In genomic region chr10:48792687-48793096, GRCh38 we compare ENCODE assay signal across 12 cellular contexts.
A peak's percentile ranks its signal among the peaks of the same experiment; 100 is the strongest.
DNase-seq lines count a peak whose midpoint lies in the region; ATAC-seq, FAIRE-seq and TF ChIP-seq lines count a peak whose summit lies in the region.
"Had no signal": no experiment of that assay in that cellular context is flagged by ENCODE, and none has a peak within 500 bp of the region (broad histone marks: within the 10 kb centered on the region; RNA-seq: fewer than 3 reads in every experiment).

No MANE protein-coding gene starts in this region.

- no peaks in the 10 kb centered on the region for H3K79me2 ChIP-seq in K562 (ENCODE audit: control insufficient read depth, insufficient read depth, low read length)

- WGBS in K562 (ENCODE audit: insufficient coverage, low coverage, missing lambda C conversion rate), result 3% methylated on average over 4 of the region's 4 CpGs

- no TSS peak for BruUV-seq in K562 (replicated peaks; lab: Mats Ljungman, UMichigan)

- H3K4me1 Mint-ChIP-seq in CD4-positive, CD25-positive, alpha-beta regulatory T cell, result peaks cover 0 to 4% (median 0%) of the 10 kb centered on the region in 4 donors
- H3K4me1 Mint-ChIP-seq in nephron progenitor cell, result no peaks in the 10 kb centered on the region
- H3K4me1 Mint-ChIP-seq: central memory CD8-positive, alpha-beta T cell had no signal

- TF ChIP-seq CTCF in K562 (IDR thresholded peaks at IDR 0.05 in 2 of 3, conservative IDR thresholded peaks at IDR 0.05 in 1 of 3; ENCODE audit: insufficient read depth in 2 of 3, low read depth in 1 of 3, low read length in 3 of 3), result no peak
- no peak for TF ChIP-seq CTCF in nephron progenitor cell (IDR thresholded peaks at IDR 0.05)

- intact Hi-C loops in K562 (cut with micrococcal nuclease), result no loop called here

- TF ChIP-seq RAD21 in K562 (CRISPR knock-in tag; conservative IDR thresholded peaks at IDR 0.05 in 1 of 2, IDR thresholded peaks at IDR 0.05 in 1 of 2), result no peak

- no peak overlapping the region for H3K4me3 ChIP-seq in CD4-positive, CD25-positive, alpha-beta regulatory T cell (ENCODE audit: low read depth, low read length)
- H3K4me3 ChIP-seq in K562, result no peak overlapping the region
- H3K4me3 ChIP-seq: mucosa of descending colon had no signal

- H3K36me3 Mint-ChIP-seq in CD4-positive, CD25-positive, alpha-beta regulatory T cell, result no peaks in the 10 kb centered on the region
- no peaks in the 10 kb centered on the region for H3K36me3 Mint-ChIP-seq in nephron progenitor cell (ENCODE audit: low read depth)

- H3K9me3 Mint-ChIP-seq in CD4-positive, CD25-positive, alpha-beta regulatory T cell, result peaks cover 0 to 5% (median 0%) of the 10 kb centered on the region in 7 donors
- no peaks in the 10 kb centered on the region for H3K9me3 Mint-ChIP-seq in nephron progenitor cell
- H3K9me3 Mint-ChIP-seq: central memory CD8-positive, alpha-beta T cell; stimulated activated naive CD8-positive, alpha-beta T cell treated with anti-CD3 and anti-CD28 coated beads, Interleukin-15, Interleukin-2, amounts not matched to agents 100 ng/mL and 50 ng/mL, for 24 hours had no signal

- peak; percentile 8 to 45 for ATAC-seq in CD4-positive, CD25-positive, alpha-beta regulatory T cell (ENCODE audit: low read depth in 2 of 2)
- ATAC-seq in K562 (no peak), left lobe of liver (no peak), GM19395 (IDR thresholded peaks at IDR 0.05; ENCODE audit: unreplicated experiment) (no peak), HG02981 (IDR thresholded peaks at IDR 0.05; ENCODE audit: unreplicated experiment) (no peak)
- ATAC-seq: mucosa of descending colon had no signal

- no peak overlapping the region for H3K4me2 ChIP-seq in K562 (ENCODE audit: insufficient read depth, low read length)

- no peaks in the 10 kb centered on the region for H4K20me1 ChIP-seq in K562 (replicated peaks; ENCODE audit: control insufficient read depth, insufficient read depth, low read length)

- H3K27ac ChIP-seq in CD4-positive, CD25-positive, alpha-beta regulatory T cell (ENCODE audit: insufficient read depth, low read length, poor library complexity, severe bottlenecking), result no peak overlapping the region
- H3K27ac ChIP-seq in K562 (ENCODE audit: extremely low read depth, low read depth, low read length), result no peak overlapping the region

- TF ChIP-seq EP300 in K562 (IDR thresholded peaks at IDR 0.05; ENCODE audit: low read length), result no peak

- DNase-seq in CD4-positive, CD25-positive, alpha-beta regulatory T cell, result peak in 1 of 3 donors; percentile 88
- peak; percentile 54 for DNase-seq in HT1080 (ENCODE audit: low read depth)
- DNase-seq in K562 (ENCODE audit: extremely low read depth in 1 of 4, low spot score in 3 of 4), result no peak
- peak; percentile 8 for DNase-seq in left lobe of liver (ENCODE audit: low spot score)
- no peak for DNase-seq in nephron progenitor cell
- no peak for DNase-seq in cerebellar cortex (ENCODE audit: low spot score)
- DNase-seq: NCI-H774 had no signal

- H3K4me1 ChIP-seq in CD4-positive, CD25-positive, alpha-beta regulatory T cell (ENCODE audit: control insufficient read depth, insufficient read depth, low read length, poor library complexity, severe bottlenecking), result no peaks in the 10 kb centered on the region
- no peaks in the 10 kb centered on the region; a peak in 1 of 5 replicates for H3K4me1 ChIP-seq in K562 (replicated peaks in 1 of 2; ENCODE audit: control insufficient read depth in 2 of 2, insufficient read depth in 2 of 2, low read length in 2 of 2)

- in situ Hi-C loops in K562 (cut with MboI), result no loop called here

- no peak for FAIRE-seq in K562 (lab: Jason Lieb, UNC)

- no peaks in the 10 kb centered on the region for H3K9me3 ChIP-seq in CD4-positive, CD25-positive, alpha-beta regulatory T cell (ENCODE audit: control insufficient read depth in 2 of 2, low read length in 2 of 2)
- H3K9me3 ChIP-seq in K562 (replicated peaks; ENCODE audit: control insufficient read depth, insufficient read depth, low read depth, low read length), result no peaks in the 10 kb centered on the region
- H3K9me3 ChIP-seq: mucosa of descending colon had no signal

- POLR2A ChIA-PET in K562 (lab: Yijun Ruan, JAX), result interaction anchor here (1.0 kb wide), 1 partner anchor 30 kb away, joined by 3 read pairs; no protein-coding TSS in a partner anchor

- TF ChIP-seq POLR2A in K562 (conservative IDR thresholded peaks at IDR 0.05), result no peak

- H3K36me3 ChIP-seq in CD4-positive, CD25-positive, alpha-beta regulatory T cell (ENCODE audit: control insufficient read depth, insufficient read depth, low read length), result no peaks in the 10 kb centered on the region
- H3K36me3 ChIP-seq in K562 (ENCODE audit: control insufficient read depth, insufficient read depth, low read length), result no peaks in the 10 kb centered on the region

- no peak overlapping the region for H3K9ac ChIP-seq in K562 (ENCODE audit: insufficient read depth in 1 of 2, low read depth in 2 of 2, low read length in 2 of 2)

- no peaks in the 10 kb centered on the region for H3K27me3 Mint-ChIP-seq in CD4-positive, CD25-positive, alpha-beta regulatory T cell
- H3K27me3 Mint-ChIP-seq in nephron progenitor cell (ENCODE audit: low read depth, poor library complexity), result peaks cover 30% of the 10 kb centered on the region

- no peak overlapping the region for H2AFZ ChIP-seq in K562 (ENCODE audit: low read depth, low read length)

- CTCF ChIA-PET in K562 (lab: Yijun Ruan, JAX; ENCODE audit: low intra/inter-chr PET ratio), result interaction anchor here (0.7 kb wide), 1 partner anchor 11 kb away, joined by 3 read pairs; no protein-coding TSS in a partner anchor

- no peak overlapping the region for H3K4me3 Mint-ChIP-seq in CD4-positive, CD25-positive, alpha-beta regulatory T cell
- H3K4me3 Mint-ChIP-seq in nephron progenitor cell, result no peak overlapping the region
- H3K4me3 Mint-ChIP-seq: central memory CD8-positive, alpha-beta T cell; stimulated activated naive CD8-positive, alpha-beta T cell treated with anti-CD3 and anti-CD28 coated beads, Interleukin-15, Interleukin-2, amounts not matched to agents 100 ng/mL and 50 ng/mL, for 24 hours had no signal

- no peaks in the 10 kb centered on the region for H3K9me1 ChIP-seq in K562 (ENCODE audit: control insufficient read depth, insufficient read depth, low read length)

- H3K27me3 ChIP-seq in CD4-positive, CD25-positive, alpha-beta regulatory T cell (ENCODE audit: control insufficient read depth, insufficient read depth, low read length), result no peaks in the 10 kb centered on the region
- H3K27me3 ChIP-seq in K562 (ENCODE audit: control insufficient read depth in 2 of 2, insufficient read depth in 2 of 2, low read length in 2 of 2), result peaks cover 26 to 51% of the 10 kb centered on the region in 2 experiments

- H3K27ac Mint-ChIP-seq in CD4-positive, CD25-positive, alpha-beta regulatory T cell, result no peak overlapping the region
- no peak overlapping the region for H3K27ac Mint-ChIP-seq in nephron progenitor cell
- H3K27ac Mint-ChIP-seq: stimulated activated naive CD8-positive, alpha-beta T cell treated with anti-CD3 and anti-CD28 coated beads, Interleukin-15, Interleukin-2, amounts not matched to agents 100 ng/mL and 50 ng/mL, for 24 hours had no signal

TF ChIP-seq in K562, 482 proteins besides CTCF, POLR2A, EP300 and RAD21:
- TF ChIP-seq PHTF2 (CRISPR knock-in tag; IDR thresholded peaks at IDR 0.05) (no peak), ZNF589 (CRISPR knock-in tag; IDR thresholded peaks at IDR 0.05; ENCODE audit: low read depth) (no peak), ZNF766 (CRISPR knock-in tag; conservative IDR thresholded peaks at IDR 0.05) (peak; percentile 73)

Comparison
In these comparisons a context has a peak if more than half of its experiments do, and no peak if none do; other contexts are left out.
1. ATAC-seq: peak in CD4-positive, CD25-positive, alpha-beta regulatory T cell (2 of 2); none in K562 (single experiment), left lobe of liver (single experiment), GM19395 (single experiment) and HG02981 (single experiment).
2. DNase-seq: peak in HT1080 (single experiment) and left lobe of liver (single experiment); none in K562 (0 of 4), nephron progenitor cell (single experiment) and cerebellar cortex (single experiment).